16 cellular contexts compared by ENCODE assay signal in genomic region chr4:76485450-76485849, GRCh38. TPM values are rescaled to one million over a fixed set of nuclear protein-coding genes. Genes with fewer than 3 reads are reported as not detected.
A peak's percentile ranks its signal among the peaks of the same experiment; 100 is the strongest.
DNase-seq lines count a peak whose midpoint lies in the region; ATAC-seq and TF ChIP-seq lines count a peak whose summit lies in the region.
"Had no signal": no experiment of that assay in that cellular context is flagged by ENCODE, and none has a peak within 500 bp of the region (broad histone marks: within the 10 kb centered on the region; RNA-seq: fewer than 3 reads in every experiment).

No MANE protein-coding gene starts in this region.

- H3K27me3 ChIP-seq in HUES48 (ENCODE audit: control insufficient read depth, insufficient read depth, low read length): no peaks in the 10 kb centered on the region

- H3K4me1 Mint-ChIP-seq in Calu3 (ENCODE audit: low read depth, unreplicated experiment) (peaks cover 40% of the 10 kb centered on the region), brain (peaks cover 42% of the 10 kb centered on the region)
- H3K4me1 Mint-ChIP-seq in stimulated activated naive CD8-positive, alpha-beta T cell treated with anti-CD3 and anti-CD28 coated beads, Interleukin-15, amount 100 ng/mL, for 72 hours: peaks cover 7% of the 10 kb centered on the region

- H3K4me3 Mint-ChIP-seq in Calu3 (ENCODE audit: low read depth, unreplicated experiment): no peak overlapping the region
- H3K4me3 Mint-ChIP-seq in brain: no peak overlapping the region
- no peak overlapping the region for H3K4me3 Mint-ChIP-seq in stimulated activated naive CD8-positive, alpha-beta T cell treated with anti-CD3 and anti-CD28 coated beads, Interleukin-15, amount 100 ng/mL, for 72 hours
- H3K4me3 Mint-ChIP-seq: T-helper 2 cell treated with Interferon-gamma antibody and Interleukin-4, amounts not matched to agents 5 μg/mL and 100 μg/mL, for 36 hours had no signal

- peak; percentile 27 for DNase-seq in Calu3
- no peak for DNase-seq in left lobe of liver (ENCODE audit: low spot score)
- DNase-seq in NCI-H2227 (lab: John Stamatoyannopoulos, UW; ENCODE audit: unreplicated experiment): no peak
- DNase-seq in stimulated activated naive CD8-positive, alpha-beta T cell treated with anti-CD3 and anti-CD28 coated beads, Interleukin-15, amount 100 ng/mL, for 72 hours: no peak
- DNase-seq: activated CD4-positive, alpha-beta T cell treated with anti-CD3 and anti-CD28 coated beads, Interleukin-2, amount 50 U/mL, for 4 hours; AML-193; HCEC 1CT; NCI-H2171; retina; stimulated activated CD4-positive, alpha-beta T cell treated with anti-CD3 and anti-CD28 coated beads, Interleukin-4, amount 100 ng/mL, for 24 hours; stimulated activated naive CD4-positive, alpha-beta T cell treated with Interleukin-2 at 50 U/mL for 16 hours had no signal

- peak overlapping the region; percentile 85 for H3K27ac ChIP-seq in HUES48 (ENCODE audit: low read depth, low read length)

- no peak for TF ChIP-seq CTCF in Calu3 (IDR thresholded peaks at IDR 0.05; ENCODE audit: unreplicated experiment)
- TF ChIP-seq CTCF in brain (conservative IDR thresholded peaks at IDR 0.05): no peak

- no peaks in the 10 kb centered on the region for H3K36me3 ChIP-seq in HUES48 (ENCODE audit: control insufficient read depth, insufficient read depth, low read length)

- ATAC-seq in left lobe of liver (peak; percentile 24), GM18909 (IDR thresholded peaks at IDR 0.05; ENCODE audit: poor library complexity, unreplicated experiment) (no peak), GM21515 (IDR thresholded peaks at IDR 0.05; ENCODE audit: unreplicated experiment) (no peak)
- ATAC-seq in stimulated activated naive CD8-positive, alpha-beta T cell treated with anti-CD3 and anti-CD28 coated beads, Interleukin-15, amount 100 ng/mL, for 72 hours: no peak

- H3K9me3 Mint-ChIP-seq in Calu3 (ENCODE audit: low read depth, unreplicated experiment): peaks cover 3% of the 10 kb centered on the region
- peaks cover 21 to 46% (median 35%) of the 10 kb centered on the region in 5 experiments for H3K9me3 Mint-ChIP-seq in brain
- H3K9me3 Mint-ChIP-seq in stimulated activated naive CD8-positive, alpha-beta T cell treated with anti-CD3 and anti-CD28 coated beads, Interleukin-15, amount 100 ng/mL, for 72 hours: peaks cover 7 to 17% of the 10 kb centered on the region in 2 donors

- no peak overlapping the region; the same call in 1 of the 2 replicates for H3K9ac ChIP-seq in HUES48 (ENCODE audit: low read depth, low read length)

- intact Hi-C loops in Calu3 (cut with micrococcal nuclease; ENCODE audit: unreplicated experiment): loop anchor here (5.0 kb wide), 1 partner anchor 33 kb away; no protein-coding TSS in a partner anchor

- peak overlapping the region; percentile 54 for H3K27ac Mint-ChIP-seq in Calu3 (ENCODE audit: unreplicated experiment)
- peak overlapping the region in 4 of 5 experiments; percentile 12 to 86 (median 54) for H3K27ac Mint-ChIP-seq in brain
- no peak overlapping the region for H3K27ac Mint-ChIP-seq in stimulated activated naive CD8-positive, alpha-beta T cell treated with anti-CD3 and anti-CD28 coated beads, Interleukin-15, amount 100 ng/mL, for 72 hours
- H3K27ac Mint-ChIP-seq: T-helper 2 cell treated with Interferon-gamma antibody and Interleukin-4, amounts not matched to agents 5 μg/mL and 100 μg/mL, for 36 hours had no signal

- H3K4me1 ChIP-seq in HUES48 (ENCODE audit: control insufficient read depth, insufficient read depth, low read length): peaks cover 28% of the 10 kb centered on the region

- no peaks in the 10 kb centered on the region for H3K9me3 ChIP-seq in HUES48 (ENCODE audit: control insufficient read depth, insufficient read depth, low read length)

- no TSS peak for BruUV-seq in Calu3 (replicated peaks; lab: Mats Ljungman, UMichigan)

- H3K4me3 ChIP-seq in HUES48 (ENCODE audit: low read depth, low read length): peak overlapping the region; percentile 38; the same call in 1 of the 2 replicates

- H3K36me3 Mint-ChIP-seq in Calu3 (ENCODE audit: insufficient read depth, unreplicated experiment) (peaks cover 4% of the 10 kb centered on the region), brain (peaks cover 21% of the 10 kb centered on the region)

- no peaks in the 10 kb centered on the region for H3K27me3 Mint-ChIP-seq in Calu3 (ENCODE audit: unreplicated experiment)
- no peaks in the 10 kb centered on the region for H3K27me3 Mint-ChIP-seq in brain
- H3K27me3 Mint-ChIP-seq in stimulated activated naive CD8-positive, alpha-beta T cell treated with anti-CD3 and anti-CD28 coated beads, Interleukin-15, amount 100 ng/mL, for 72 hours: peaks cover 28% of the 10 kb centered on the region

- CTCF ChIA-PET in Calu3 (lab: Charles Lee): no interaction called here

RNA-seq across cellular contexts. Expression of gene SHROOM3, which starts 50.4 kb away (rescaled TPM):
- total RNA-seq in Calu3 (2022) (114 and 135 TPM in 2 replicates), left lobe of liver (39.9 TPM)
- 30.9 TPM for polyA plus RNA-seq in brain (ENCODE audit: insufficient read depth, low read depth, low replicate concordance)

Comparison
In these comparisons a context has a peak if more than half of its experiments do, and no peak if none do; other contexts are left out.
1. H3K27ac Mint-ChIP-seq: peak in Calu3 (single experiment) and brain (4 of 5); none in stimulated activated naive CD8-positive, alpha-beta T cell treated with anti-CD3 and anti-CD28 coated beads, Interleukin-15, amount 100 ng/mL, for 72 hours (0 of 2).